In the genomic region with DNA sequence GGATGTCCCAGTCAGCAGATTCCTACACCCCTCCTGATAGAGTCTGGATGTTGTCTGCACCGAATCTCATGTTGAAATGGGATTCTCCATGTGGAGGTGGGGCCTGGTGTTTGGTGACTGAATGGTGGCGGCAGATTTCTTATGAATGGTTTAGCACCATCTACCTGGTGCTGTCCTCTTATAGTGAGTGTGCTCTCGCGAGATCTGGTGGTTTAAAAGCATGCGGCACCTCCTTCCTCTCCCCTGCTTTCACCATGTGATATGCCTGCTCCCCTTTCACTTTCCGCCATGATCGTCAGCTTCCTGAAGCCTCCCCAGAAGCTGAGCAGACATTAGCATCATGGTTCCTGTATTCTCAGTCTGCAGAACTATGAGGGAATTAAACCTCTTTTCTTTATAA, we compare ENCODE assay signal across 1 cellular context.
TF ChIP-seq lines count a peak whose summit lies in the region.

No MANE protein-coding gene starts in this region.

TF ChIP-seq in K562, 482 proteins besides CTCF, POLR2A, EP300 and RAD21 (continued from another document):
- TF ChIP-seq BCLAF1 (IDR thresholded peaks at IDR 0.05; ENCODE audit: borderline replicate concordance in 1 of 2, control insufficient read depth in 1 of 2, low read depth in 2 of 2, low read length in 1 of 2) (no peak), CHD2 (IDR thresholded peaks at IDR 0.05; ENCODE audit: low read depth, low read length) (peak; percentile 87), DNMT1 (IDR thresholded peaks at IDR 0.05) (no peak), ZNF766 (CRISPR knock-in tag; conservative IDR thresholded peaks at IDR 0.05) (0 out of 2 replicates have a peak, but pooled peaks have one; percentile 36), NELFE (IDR thresholded peaks at IDR 0.05; ENCODE audit: insufficient read depth, insufficient read length) (no peak), MYNN (IDR thresholded peaks at IDR 0.05) (no peak), MYNN (CRISPR knock-in tag; IDR thresholded peaks at IDR 0.05) (no peak), DIDO1 (tag; IDR thresholded peaks at IDR 0.05; ENCODE audit: low read depth) (no peak), ZNF696 (CRISPR knock-in tag; conservative IDR thresholded peaks at IDR 0.05) (no peak), ZNF395 (CRISPR knock-in tag; IDR thresholded peaks at IDR 0.05) (no peak), ZBTB49 (CRISPR knock-in tag; IDR thresholded peaks at IDR 0.05; ENCODE audit: borderline replicate concordance) (no peak), ZSCAN29 (IDR thresholded peaks at IDR 0.05) (no peak), L3MBTL2 (IDR thresholded peaks at IDR 0.05) (peak; percentile 46; the same call in 1 of the 2 replicates), SUPT5H (IDR thresholded peaks at IDR 0.05) (no peak), ZNF79 (CRISPR knock-in tag; IDR thresholded peaks at IDR 0.05; ENCODE audit: low read depth) (no peak), SIN3A (IDR thresholded peaks at IDR 0.05; ENCODE audit: borderline replicate concordance in 2 of 2, control insufficient read depth in 1 of 2, low read depth in 2 of 2, low read length in 2 of 2) (no peak)
- TF ChIP-seq, protein P1, sequence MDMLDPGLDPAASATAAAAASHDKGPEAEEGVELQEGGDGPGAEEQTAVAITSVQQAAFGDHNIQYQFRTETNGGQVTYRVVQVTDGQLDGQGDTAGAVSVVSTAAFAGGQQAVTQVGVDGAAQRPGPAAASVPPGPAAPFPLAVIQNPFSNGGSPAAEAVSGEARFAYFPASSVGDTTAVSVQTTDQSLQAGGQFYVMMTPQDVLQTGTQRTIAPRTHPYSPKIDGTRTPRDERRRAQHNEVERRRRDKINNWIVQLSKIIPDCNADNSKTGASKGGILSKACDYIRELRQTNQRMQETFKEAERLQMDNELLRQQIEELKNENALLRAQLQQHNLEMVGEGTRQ (CRISPR knock-in tag; IDR thresholded peaks at IDR 0.05), result no peak
- TF ChIP-seq, protein P2, sequence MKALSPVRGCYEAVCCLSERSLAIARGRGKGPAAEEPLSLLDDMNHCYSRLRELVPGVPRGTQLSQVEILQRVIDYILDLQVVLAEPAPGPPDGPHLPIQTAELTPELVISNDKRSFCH (CRISPR knock-in tag; IDR thresholded peaks at IDR 0.05), result no peak
- TF ChIP-seq, protein P2 (tag; IDR thresholded peaks at IDR 0.05), result no peak
- TF ChIP-seq, protein P3, sequence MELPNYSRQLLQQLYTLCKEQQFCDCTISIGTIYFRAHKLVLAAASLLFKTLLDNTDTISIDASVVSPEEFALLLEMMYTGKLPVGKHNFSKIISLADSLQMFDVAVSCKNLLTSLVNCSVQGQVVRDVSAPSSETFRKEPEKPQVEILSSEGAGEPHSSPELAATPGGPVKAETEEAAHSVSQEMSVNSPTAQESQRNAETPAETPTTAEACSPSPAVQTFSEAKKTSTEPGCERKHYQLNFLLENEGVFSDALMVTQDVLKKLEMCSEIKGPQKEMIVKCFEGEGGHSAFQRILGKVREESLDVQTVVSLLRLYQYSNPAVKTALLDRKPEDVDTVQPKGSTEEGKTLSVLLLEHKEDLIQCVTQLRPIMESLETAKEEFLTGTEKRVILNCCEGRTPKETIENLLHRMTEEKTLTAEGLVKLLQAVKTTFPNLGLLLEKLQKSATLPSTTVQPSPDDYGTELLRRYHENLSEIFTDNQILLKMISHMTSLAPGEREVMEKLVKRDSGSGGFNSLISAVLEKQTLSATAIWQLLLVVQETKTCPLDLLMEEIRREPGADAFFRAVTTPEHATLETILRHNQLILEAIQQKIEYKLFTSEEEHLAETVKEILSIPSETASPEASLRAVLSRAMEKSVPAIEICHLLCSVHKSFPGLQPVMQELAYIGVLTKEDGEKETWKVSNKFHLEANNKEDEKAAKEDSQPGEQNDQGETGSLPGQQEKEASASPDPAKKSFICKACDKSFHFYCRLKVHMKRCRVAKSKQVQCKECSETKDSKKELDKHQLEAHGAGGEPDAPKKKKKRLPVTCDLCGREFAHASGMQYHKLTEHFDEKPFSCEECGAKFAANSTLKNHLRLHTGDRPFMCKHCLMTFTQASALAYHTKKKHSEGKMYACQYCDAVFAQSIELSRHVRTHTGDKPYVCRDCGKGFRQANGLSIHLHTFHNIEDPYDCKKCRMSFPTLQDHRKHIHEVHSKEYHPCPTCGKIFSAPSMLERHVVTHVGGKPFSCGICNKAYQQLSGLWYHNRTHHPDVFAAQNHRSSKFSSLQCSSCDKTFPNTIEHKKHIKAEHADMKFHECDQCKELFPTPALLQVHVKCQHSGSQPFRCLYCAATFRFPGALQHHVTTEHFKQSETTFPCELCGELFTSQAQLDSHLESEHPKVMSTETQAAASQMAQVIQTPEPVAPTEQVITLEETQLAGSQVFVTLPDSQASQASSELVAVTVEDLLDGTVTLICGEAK (IDR thresholded peaks at IDR 0.05), result peak; percentile 31; the same call in 1 of the 2 replicates
- TF ChIP-seq, protein P3 (CRISPR knock-in tag; IDR thresholded peaks at IDR 0.05), result no peak
